Comparison of ENCODE assay signal across 14 cellular contexts in genomic region chr6:33740794-33741193, GRCh38. TPM values are rescaled to one million over a fixed set of nuclear protein-coding genes. Genes with fewer than 3 reads are reported as not detected.
"Had no signal": no experiment of that assay in that cellular context is flagged by ENCODE, and none has a peak within 500 bp of the region (broad histone marks: within the 10 kb centered on the region; RNA-seq: fewer than 3 reads in every experiment).

No MANE protein-coding gene starts in this region.

- H3K36me3 ChIP-seq: suprapubic skin had no signal

- H3K9ac ChIP-seq: parathyroid adenoma had no signal

- DNase-seq: activated CD4-positive, CD25-positive, alpha-beta regulatory T cell treated with anti-CD3 and anti-CD28 coated beads, Interleukin-2, amount 50 U/mL, for 72 hours; activated naive CD4-positive, alpha-beta T cell; activated T-cell treated with anti-CD3 and anti-CD28 coated beads for 4 hours; anterior cingulate cortex; effector memory CD4-positive, alpha-beta T cell; naive thymus-derived CD4-positive, alpha-beta T cell; small intestine; stimulated activated naive CD8-positive, alpha-beta T cell treated with anti-CD3 and anti-CD28 coated beads, Interleukin-15, Interleukin-2, amounts not matched to agents 100 U/mL and 50 U/mL, for 24 hours; SW 1271; trophoblast cell had no signal

- ATAC-seq: naive thymus-derived CD4-positive, alpha-beta T cell; stimulated activated naive CD8-positive, alpha-beta T cell treated with anti-CD3 and anti-CD28 coated beads, Interleukin-15, Interleukin-2, amounts not matched to agents 100 U/mL and 50 U/mL, for 24 hours had no signal

- H2AFZ ChIP-seq: parathyroid adenoma had no signal

- H3K79me2 ChIP-seq: parathyroid adenoma had no signal

- H3K27ac ChIP-seq: parathyroid adenoma, suprapubic skin had no signal

- H3K4me3 ChIP-seq: suprapubic skin had no signal

- FAIRE-seq: small intestine had no signal

- H3K9me3 ChIP-seq: suprapubic skin had no signal

RNA-seq across cellular contexts. Expression of gene IP6K3, which starts 5.9 kb away (rescaled TPM):
- total RNA-seq: mononuclear cell; naive thymus-derived CD4-positive, alpha-beta T cell; T-helper 2 cell treated with Interferon-gamma antibody and Interleukin-4, amounts not matched to agents 100 ng/mL and 5 ng/mL, for 36 hours had no signal
- polyA plus RNA-seq: naive thymus-derived CD4-positive, alpha-beta T cell had no signal
